ENCODE assay signal across 2 cellular contexts in the genomic region with DNA sequence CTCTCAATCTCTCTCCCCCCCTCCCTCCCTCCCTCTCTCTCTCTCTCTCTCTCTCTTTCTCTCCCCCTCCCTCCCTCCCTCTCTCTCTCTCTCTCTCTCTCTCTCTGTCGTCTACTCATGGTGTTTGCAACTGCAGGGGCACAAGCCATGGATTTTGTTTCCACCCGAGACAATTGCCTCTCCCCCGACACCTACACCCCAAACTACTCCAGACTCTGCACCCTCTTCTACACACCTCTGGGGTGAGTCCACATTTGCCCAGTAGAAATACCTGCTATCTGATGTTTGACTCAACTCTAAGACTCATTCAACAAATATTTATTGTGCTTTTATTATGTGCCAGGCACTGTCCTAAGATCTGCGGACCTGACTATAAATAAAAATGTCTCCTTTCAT.
TF ChIP-seq lines count a peak whose summit lies in the region.

No MANE protein-coding gene starts in this region.

TF ChIP-seq in A549, 52 proteins besides CTCF, POLR2A, EP300 and RAD21:
- TF ChIP-seq, protein P1, sequence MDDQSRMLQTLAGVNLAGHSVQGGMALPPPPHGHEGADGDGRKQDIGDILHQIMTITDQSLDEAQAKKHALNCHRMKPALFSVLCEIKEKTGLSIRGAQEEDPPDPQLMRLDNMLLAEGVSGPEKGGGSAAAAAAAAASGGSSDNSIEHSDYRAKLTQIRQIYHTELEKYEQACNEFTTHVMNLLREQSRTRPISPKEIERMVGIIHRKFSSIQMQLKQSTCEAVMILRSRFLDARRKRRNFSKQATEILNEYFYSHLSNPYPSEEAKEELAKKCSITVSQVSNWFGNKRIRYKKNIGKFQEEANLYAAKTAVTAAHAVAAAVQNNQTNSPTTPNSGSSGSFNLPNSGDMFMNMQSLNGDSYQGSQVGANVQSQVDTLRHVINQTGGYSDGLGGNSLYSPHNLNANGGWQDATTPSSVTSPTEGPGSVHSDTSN (IDR thresholded peaks at IDR 0.05) = no peak
- peak; percentile 62 for TF ChIP-seq SMC3 (IDR thresholded peaks at IDR 0.05)

TF ChIP-seq in IMR-90, 13 proteins besides CTCF, POLR2A, EP300 and RAD21 (continued from another document):
- TF ChIP-seq FOS (IDR thresholded peaks at IDR 0.05; ENCODE audit: low read depth, low read length) = no peak
- TF ChIP-seq MAZ (IDR thresholded peaks at IDR 0.05; ENCODE audit: borderline replicate concordance, low read depth, low read length) = no peak
- TF ChIP-seq SMC3 (IDR thresholded peaks at IDR 0.05; ENCODE audit: low read depth, low read length) = no peak
- TF ChIP-seq, protein P2, sequence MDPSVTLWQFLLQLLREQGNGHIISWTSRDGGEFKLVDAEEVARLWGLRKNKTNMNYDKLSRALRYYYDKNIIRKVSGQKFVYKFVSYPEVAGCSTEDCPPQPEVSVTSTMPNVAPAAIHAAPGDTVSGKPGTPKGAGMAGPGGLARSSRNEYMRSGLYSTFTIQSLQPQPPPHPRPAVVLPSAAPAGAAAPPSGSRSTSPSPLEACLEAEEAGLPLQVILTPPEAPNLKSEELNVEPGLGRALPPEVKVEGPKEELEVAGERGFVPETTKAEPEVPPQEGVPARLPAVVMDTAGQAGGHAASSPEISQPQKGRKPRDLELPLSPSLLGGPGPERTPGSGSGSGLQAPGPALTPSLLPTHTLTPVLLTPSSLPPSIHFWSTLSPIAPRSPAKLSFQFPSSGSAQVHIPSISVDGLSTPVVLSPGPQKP (IDR thresholded peaks at IDR 0.05; ENCODE audit: borderline replicate concordance, low read depth, low read length) = no peak
- TF ChIP-seq CEBPB (IDR thresholded peaks at IDR 0.05; ENCODE audit: low read depth, low read length) = no peak
- no peak for TF ChIP-seq RFX5 (IDR thresholded peaks at IDR 0.05; ENCODE audit: low read depth, low read length)
- TF ChIP-seq MXI1 (IDR thresholded peaks at IDR 0.05; ENCODE audit: borderline replicate concordance, low read depth, low read length) = no peak
- TF ChIP-seq CHD1 (IDR thresholded peaks at IDR 0.05; ENCODE audit: low read depth, low read length) = no peak
- TF ChIP-seq, protein P3, sequence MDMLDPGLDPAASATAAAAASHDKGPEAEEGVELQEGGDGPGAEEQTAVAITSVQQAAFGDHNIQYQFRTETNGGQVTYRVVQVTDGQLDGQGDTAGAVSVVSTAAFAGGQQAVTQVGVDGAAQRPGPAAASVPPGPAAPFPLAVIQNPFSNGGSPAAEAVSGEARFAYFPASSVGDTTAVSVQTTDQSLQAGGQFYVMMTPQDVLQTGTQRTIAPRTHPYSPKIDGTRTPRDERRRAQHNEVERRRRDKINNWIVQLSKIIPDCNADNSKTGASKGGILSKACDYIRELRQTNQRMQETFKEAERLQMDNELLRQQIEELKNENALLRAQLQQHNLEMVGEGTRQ (IDR thresholded peaks at IDR 0.05; ENCODE audit: low read depth, low read length) = no peak
- no peak for TF ChIP-seq NFE2L2 (IDR thresholded peaks at IDR 0.05; ENCODE audit: low read depth, low read length)
- no peak for TF ChIP-seq RCOR1 (IDR thresholded peaks at IDR 0.05; ENCODE audit: insufficient replicate concordance, low read length)
TF ChIP-seq in IMR-90: peak in this region for 0.
